Comparison of ENCODE assay signal across 14 cellular contexts in genomic region chr9:108041551-108041950, GRCh38.
A peak's percentile ranks its signal among the peaks of the same experiment; 100 is the strongest.
DNase-seq lines count a peak whose midpoint lies in the region; ATAC-seq and TF ChIP-seq lines count a peak whose summit lies in the region.
"Had no signal": no experiment of that assay in that cellular context is flagged by ENCODE, and none has a peak within 500 bp of the region (broad histone marks: within the 10 kb centered on the region; RNA-seq: fewer than 3 reads in every experiment).

No MANE protein-coding gene starts in this region.

- H3K27me3 Mint-ChIP-seq in activated T-cell treated with anti-CD3 and anti-CD28 coated beads, Interleukin-2, amount 50 U/mL, for 72 hours (ENCODE audit: low read depth), result no peaks in the 10 kb centered on the region
- H3K27me3 Mint-ChIP-seq: effector memory CD8-positive, alpha-beta T cell; natural killer cell treated with Interleukin-12 subunit alpha and Interleukin-12 subunit beta and Interleukin-15 and Interleukin-18, amount 100 ng/mL, for 72 hours had no signal

- no peaks in the 10 kb centered on the region for H3K36me3 Mint-ChIP-seq in stimulated activated effector memory CD8-positive, alpha-beta T cell treated with anti-CD3 and anti-CD28 coated beads, Interleukin-12 subunit alpha, Interleukin-12 subunit beta, amount 100 ng/mL, for 72 hours
- H3K36me3 Mint-ChIP-seq in activated T-cell treated with anti-CD3 and anti-CD28 coated beads, Interleukin-2, amount 50 U/mL, for 72 hours (ENCODE audit: insufficient read depth in 2 of 2), result peaks cover 0 to 3% of the 10 kb centered on the region in 2 donors
- H3K36me3 Mint-ChIP-seq: natural killer cell treated with Interleukin-12 subunit alpha and Interleukin-12 subunit beta and Interleukin-15 and Interleukin-18, amount 100 ng/mL, for 72 hours had no signal

- in situ Hi-C loops in ACHN (cut with HindIII; ENCODE audit: low pct_ligation_motif_present, low pct_unique_long_range_greater_than_20kb, low sequenced_read_pairs) (no loop called here), astrocyte of the spinal cord (cut with HindIII; ENCODE audit: low sequenced_read_pairs) (no loop called here)

- no peak for ATAC-seq in GM18520 (IDR thresholded peaks at IDR 0.05; ENCODE audit: unreplicated experiment)
- no peak for ATAC-seq in stimulated activated effector memory CD8-positive, alpha-beta T cell treated with anti-CD3 and anti-CD28 coated beads, Interleukin-12 subunit alpha, Interleukin-12 subunit beta, amount 100 ng/mL, for 72 hours
- no peak for ATAC-seq in activated T-cell treated with anti-CD3 and anti-CD28 coated beads, Interleukin-2, amount 50 U/mL, for 72 hours (replicated peaks in 1 of 2)
- ATAC-seq: effector memory CD8-positive, alpha-beta T cell; GM23338; natural killer cell treated with Interleukin-12 subunit alpha and Interleukin-12 subunit beta and Interleukin-15 and Interleukin-18, amount 100 ng/mL, for 72 hours had no signal

- H3K4me1 Mint-ChIP-seq in stimulated activated effector memory CD8-positive, alpha-beta T cell treated with anti-CD3 and anti-CD28 coated beads, Interleukin-12 subunit alpha, Interleukin-12 subunit beta, amount 100 ng/mL, for 72 hours, result no peaks in the 10 kb centered on the region
- no peaks in the 10 kb centered on the region for H3K4me1 Mint-ChIP-seq in activated T-cell treated with anti-CD3 and anti-CD28 coated beads, Interleukin-2, amount 50 U/mL, for 72 hours (ENCODE audit: low read depth)
- H3K4me1 Mint-ChIP-seq: GM23338 had no signal

- peak; percentile 72 for DNase-seq in ACHN
- peak; percentile 27 for DNase-seq in LoVo (ENCODE audit: low spot score)
- peak; percentile 63 for DNase-seq in astrocyte of the spinal cord (ENCODE audit: low read depth, low spot score)
- peak; percentile 84 for DNase-seq in kidney glomerular epithelial cell (lab: John Stamatoyannopoulos, UW)
- DNase-seq in stimulated activated effector memory CD8-positive, alpha-beta T cell treated with anti-CD3 and anti-CD28 coated beads, Interleukin-12 subunit alpha, Interleukin-12 subunit beta, amount 100 ng/mL, for 72 hours (ENCODE audit: low spot score in 2 of 2), result no peak
- DNase-seq in activated T-cell treated with anti-CD3 and anti-CD28 coated beads, Interleukin-2, amount 50 U/mL, for 72 hours, result no peak
- no peak for DNase-seq in NCI-H1694 (lab: John Stamatoyannopoulos, UW)
- DNase-seq: effector memory CD8-positive, alpha-beta T cell; GF-D8; NCI-H524 treated with DMSO at 0.1 percent for 48 hours; stimulated activated CD8-positive, alpha-beta memory T cell treated with anti-CD3 and anti-CD28 coated beads, Interleukin-4, amount 100 ng/mL, for 48 hours had no signal

- no peak overlapping the region for H3K4me3 ChIP-seq in astrocyte of the spinal cord (ENCODE audit: low read depth, low read length)
- H3K4me3 ChIP-seq: GM23338 had no signal

- no peak overlapping the region for H3K27ac Mint-ChIP-seq in stimulated activated effector memory CD8-positive, alpha-beta T cell treated with anti-CD3 and anti-CD28 coated beads, Interleukin-12 subunit alpha, Interleukin-12 subunit beta, amount 100 ng/mL, for 72 hours
- no peak overlapping the region for H3K27ac Mint-ChIP-seq in activated T-cell treated with anti-CD3 and anti-CD28 coated beads, Interleukin-2, amount 50 U/mL, for 72 hours
- H3K27ac Mint-ChIP-seq: effector memory CD8-positive, alpha-beta T cell; GM23338; natural killer cell treated with Interleukin-12 subunit alpha and Interleukin-12 subunit beta and Interleukin-15 and Interleukin-18, amount 100 ng/mL, for 72 hours had no signal

- no peak overlapping the region for H3K4me3 Mint-ChIP-seq in stimulated activated effector memory CD8-positive, alpha-beta T cell treated with anti-CD3 and anti-CD28 coated beads, Interleukin-12 subunit alpha, Interleukin-12 subunit beta, amount 100 ng/mL, for 72 hours
- H3K4me3 Mint-ChIP-seq in activated T-cell treated with anti-CD3 and anti-CD28 coated beads, Interleukin-2, amount 50 U/mL, for 72 hours, result no peak overlapping the region
- H3K4me3 Mint-ChIP-seq: effector memory CD8-positive, alpha-beta T cell; GM23338; natural killer cell treated with Interleukin-12 subunit alpha and Interleukin-12 subunit beta and Interleukin-15 and Interleukin-18, amount 100 ng/mL, for 72 hours had no signal

- TF ChIP-seq CTCF in astrocyte of the spinal cord (IDR thresholded peaks at IDR 0.05; ENCODE audit: low read depth, low read length), result no peak

- peaks cover 9% of the 10 kb centered on the region for H3K9me3 Mint-ChIP-seq in stimulated activated effector memory CD8-positive, alpha-beta T cell treated with anti-CD3 and anti-CD28 coated beads, Interleukin-12 subunit alpha, Interleukin-12 subunit beta, amount 100 ng/mL, for 72 hours
- peaks cover 0 to 9% of the 10 kb centered on the region in 2 donors for H3K9me3 Mint-ChIP-seq in activated T-cell treated with anti-CD3 and anti-CD28 coated beads, Interleukin-2, amount 50 U/mL, for 72 hours

Comparison
In these comparisons a context has a peak if more than half of its experiments do, and no peak if none do; other contexts are left out.
1. DNase-seq: peak in ACHN (single experiment), LoVo (single experiment), astrocyte of the spinal cord (single experiment) and kidney glomerular epithelial cell (single experiment); none in stimulated activated effector memory CD8-positive, alpha-beta T cell treated with anti-CD3 and anti-CD28 coated beads, Interleukin-12 subunit alpha, Interleukin-12 subunit beta, amount 100 ng/mL, for 72 hours (0 of 2), activated T-cell treated with anti-CD3 and anti-CD28 coated beads, Interleukin-2, amount 50 U/mL, for 72 hours (0 of 2) and NCI-H1694 (single experiment).